In the genomic region with DNA sequence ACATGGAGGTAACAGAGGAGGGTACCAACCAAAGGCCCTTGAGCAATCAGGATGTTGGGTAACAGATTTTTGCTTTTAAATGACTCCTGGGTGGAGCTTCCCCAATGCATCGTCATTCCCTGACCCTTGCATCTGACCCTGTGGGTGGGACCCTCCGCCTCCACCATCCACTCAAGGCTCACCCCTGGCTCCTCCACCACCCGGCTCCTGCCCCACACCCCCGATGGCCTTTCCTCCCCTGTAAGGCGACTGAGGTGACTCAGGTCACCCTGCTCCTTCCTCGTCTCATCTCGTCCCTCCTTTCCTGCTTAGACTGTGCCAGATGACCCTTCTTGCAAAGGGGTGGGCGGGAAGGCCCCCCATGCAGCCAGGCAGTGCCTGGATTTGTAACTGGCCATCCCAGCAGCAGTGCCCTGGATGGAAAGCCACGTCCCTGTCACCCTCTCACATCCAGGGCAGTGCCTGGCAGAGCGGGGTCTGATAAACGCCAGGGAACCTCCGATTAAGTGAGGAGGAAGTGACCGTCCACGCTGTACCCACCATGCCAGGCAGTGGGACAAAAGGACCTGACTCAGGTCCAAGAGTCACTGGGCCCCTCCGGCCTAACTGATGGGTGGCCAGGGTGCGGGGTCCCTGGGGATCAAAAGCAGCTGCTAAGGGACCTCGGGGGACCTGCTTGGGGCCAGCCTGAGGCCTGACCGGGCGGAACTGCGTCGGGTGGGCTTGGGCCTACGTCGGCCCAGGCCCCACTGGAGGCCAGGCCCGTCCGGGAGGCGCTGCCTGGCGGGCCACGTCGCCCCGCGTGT, we compare ENCODE assay signal across 8 cellular contexts. TPM values are rescaled to one million over a fixed set of nuclear protein-coding genes. Genes with fewer than 3 reads are reported as not detected.
DNase-seq lines count a peak whose midpoint lies in the region; ATAC-seq lines count a peak whose summit lies in the region.

No MANE protein-coding gene starts in this region.

- peak overlapping the region; percentile 20 for H3K27ac Mint-ChIP-seq in activated CD8-positive, alpha-beta memory T cell treated with anti-CD3 and anti-CD28 coated beads, Interleukin-2, amount 10 ng/mL, durations not matched to agents 7 days and 5 days
- peak overlapping the region; percentile 51 for H3K27ac Mint-ChIP-seq in activated naive CD8-positive, alpha-beta T cell treated with anti-CD3 and anti-CD28 coated beads, Interleukin-2, amount 10 ng/mL, durations not matched to agents 7 days and 5 days
- H3K27ac Mint-ChIP-seq in stimulated activated naive CD8-positive, alpha-beta T cell treated with anti-CD3 and anti-CD28 coated beads, Interleukin-15, amount 100 ng/mL, for 72 hours: peak overlapping the region; percentile 79 to 89

- peak overlapping the region; percentile 8; the same call in 1 of the 2 replicates for H3K9ac ChIP-seq in iPS-20b (ENCODE audit: low read depth, low read length)

- H3K36me3 ChIP-seq in iPS-20b (ENCODE audit: insufficient read depth, low read depth, low read length): peaks cover 26% of the 10 kb centered on the region

- POLR2A ChIA-PET in activated naive CD8-positive, alpha-beta T cell treated with anti-CD3 and anti-CD28 coated beads, Interleukin-2, amount 10 ng/mL, durations not matched to agents 7 days and 5 days (lab: Charles Lee): interaction anchor here (0.7 to 4.9 kb wide), 5 partner anchors 11 to 54 kb away, joined by 3 to 75 read pairs (median 5); a partner anchor contains a TSS

- no peaks in the 10 kb centered on the region for H3K9me3 Mint-ChIP-seq in activated CD8-positive, alpha-beta memory T cell treated with anti-CD3 and anti-CD28 coated beads, Interleukin-2, amount 10 ng/mL, durations not matched to agents 7 days and 5 days (ENCODE audit: low read depth)
- H3K9me3 Mint-ChIP-seq in activated naive CD8-positive, alpha-beta T cell treated with anti-CD3 and anti-CD28 coated beads, Interleukin-2, amount 10 ng/mL, durations not matched to agents 7 days and 5 days: no peaks in the 10 kb centered on the region
- H3K9me3 Mint-ChIP-seq in stimulated activated naive CD8-positive, alpha-beta T cell treated with anti-CD3 and anti-CD28 coated beads, Interleukin-15, amount 100 ng/mL, for 72 hours: no peaks in the 10 kb centered on the region

- H3K27ac ChIP-seq in iPS-20b (ENCODE audit: low read length): no peak overlapping the region

- peak overlapping the region; percentile 14 for H3K4me3 Mint-ChIP-seq in activated CD8-positive, alpha-beta memory T cell treated with anti-CD3 and anti-CD28 coated beads, Interleukin-2, amount 10 ng/mL, durations not matched to agents 7 days and 5 days
- peak overlapping the region; percentile 52 for H3K4me3 Mint-ChIP-seq in activated naive CD8-positive, alpha-beta T cell treated with anti-CD3 and anti-CD28 coated beads, Interleukin-2, amount 10 ng/mL, durations not matched to agents 7 days and 5 days
- peak overlapping the region; percentile 8 to 38 for H3K4me3 Mint-ChIP-seq in stimulated activated naive CD8-positive, alpha-beta T cell treated with anti-CD3 and anti-CD28 coated beads, Interleukin-15, amount 100 ng/mL, for 72 hours

- peaks cover 6% of the 10 kb centered on the region for H3K36me3 Mint-ChIP-seq in activated CD8-positive, alpha-beta memory T cell treated with anti-CD3 and anti-CD28 coated beads, Interleukin-2, amount 10 ng/mL, durations not matched to agents 7 days and 5 days
- peaks cover 12% of the 10 kb centered on the region for H3K36me3 Mint-ChIP-seq in activated naive CD8-positive, alpha-beta T cell treated with anti-CD3 and anti-CD28 coated beads, Interleukin-2, amount 10 ng/mL, durations not matched to agents 7 days and 5 days

- CTCF ChIA-PET in activated CD8-positive, alpha-beta memory T cell treated with anti-CD3 and anti-CD28 coated beads, Interleukin-2, amount 10 ng/mL, durations not matched to agents 7 days and 5 days (lab: Charles Lee): interaction anchor here (0.7 to 4.1 kb wide), 7 partner anchors 10 to 455 kb away, joined by 3 to 41 read pairs (median 3); a partner anchor contains a TSS

- H3K27me3 Mint-ChIP-seq in activated CD8-positive, alpha-beta memory T cell treated with anti-CD3 and anti-CD28 coated beads, Interleukin-2, amount 10 ng/mL, durations not matched to agents 7 days and 5 days: no peaks in the 10 kb centered on the region
- H3K27me3 Mint-ChIP-seq in activated naive CD8-positive, alpha-beta T cell treated with anti-CD3 and anti-CD28 coated beads, Interleukin-2, amount 10 ng/mL, durations not matched to agents 7 days and 5 days: no peaks in the 10 kb centered on the region
- H3K27me3 Mint-ChIP-seq in stimulated activated naive CD8-positive, alpha-beta T cell treated with anti-CD3 and anti-CD28 coated beads, Interleukin-15, amount 100 ng/mL, for 72 hours: no peaks in the 10 kb centered on the region

- no peaks in the 10 kb centered on the region for H3K27me3 ChIP-seq in iPS-20b (ENCODE audit: insufficient read depth, low read length)

- no peak for DNase-seq in activated CD8-positive, alpha-beta memory T cell treated with anti-CD3 and anti-CD28 coated beads, Interleukin-2, amount 10 ng/mL, durations not matched to agents 7 days and 5 days
- DNase-seq in activated CD8-positive, alpha-beta memory T cell treated with anti-CD3 and anti-CD28 coated beads, Interleukin-2, amount 50 U/mL, for 4 hours: no peak
- no peak for DNase-seq in activated naive CD8-positive, alpha-beta T cell treated with anti-CD3 and anti-CD28 coated beads, Interleukin-2, amount 10 ng/mL, durations not matched to agents 7 days and 5 days
- no peak for DNase-seq in stimulated activated naive CD8-positive, alpha-beta T cell treated with anti-CD3 and anti-CD28 coated beads, Interleukin-15, amount 100 ng/mL, for 72 hours
- DNase-seq in NCI-H2196 (lab: John Stamatoyannopoulos, UW; ENCODE audit: unreplicated experiment) (no peak), NCI-H1436 (lab: John Stamatoyannopoulos, UW) (no peak)

- ATAC-seq in activated CD8-positive, alpha-beta memory T cell treated with anti-CD3 and anti-CD28 coated beads, Interleukin-2, amount 10 ng/mL, durations not matched to agents 7 days and 5 days: no peak
- no peak for ATAC-seq in activated naive CD8-positive, alpha-beta T cell treated with anti-CD3 and anti-CD28 coated beads, Interleukin-2, amount 10 ng/mL, durations not matched to agents 7 days and 5 days (ENCODE audit: low read depth)
- no peak for ATAC-seq in stimulated activated naive CD8-positive, alpha-beta T cell treated with anti-CD3 and anti-CD28 coated beads, Interleukin-15, amount 100 ng/mL, for 72 hours
- no peak for ATAC-seq in HG02763 (IDR thresholded peaks at IDR 0.05; ENCODE audit: unreplicated experiment)

- H3K9me3 ChIP-seq in iPS-20b (ENCODE audit: insufficient read depth, low read depth, low read length): no peaks in the 10 kb centered on the region

- H3K4me1 Mint-ChIP-seq in activated CD8-positive, alpha-beta memory T cell treated with anti-CD3 and anti-CD28 coated beads, Interleukin-2, amount 10 ng/mL, durations not matched to agents 7 days and 5 days: peaks cover 12% of the 10 kb centered on the region
- H3K4me1 Mint-ChIP-seq in activated naive CD8-positive, alpha-beta T cell treated with anti-CD3 and anti-CD28 coated beads, Interleukin-2, amount 10 ng/mL, durations not matched to agents 7 days and 5 days: peaks cover 11% of the 10 kb centered on the region
- H3K4me1 Mint-ChIP-seq in stimulated activated naive CD8-positive, alpha-beta T cell treated with anti-CD3 and anti-CD28 coated beads, Interleukin-15, amount 100 ng/mL, for 72 hours: peaks cover 22% of the 10 kb centered on the region

- peaks cover 8% of the 10 kb centered on the region for H3K4me1 ChIP-seq in iPS-20b (ENCODE audit: insufficient read depth, low read length)

- H3K4me3 ChIP-seq in iPS-20b (ENCODE audit: low read length): no peak overlapping the region

RNA-seq across cellular contexts. Expression of a gene that starts 0.6 kb away (rescaled TPM):
- 10 to 100 TPM; 19.3 to 30.4 TPM for total RNA-seq in activated CD8-positive, alpha-beta memory T cell treated with anti-CD3 and anti-CD28 coated beads, Interleukin-2, amount 10 ng/mL, durations not matched to agents 7 days and 5 days
- total RNA-seq in activated naive CD8-positive, alpha-beta T cell treated with anti-CD3 and anti-CD28 coated beads, Interleukin-2, amount 10 ng/mL, durations not matched to agents 7 days and 5 days: 10 to 100 TPM; 37.8 to 41.3 TPM

RNA-seq across cellular contexts. Expression of a gene that starts 40.9 kb away (rescaled TPM):
- total RNA-seq in activated CD8-positive, alpha-beta memory T cell treated with anti-CD3 and anti-CD28 coated beads, Interleukin-2, amount 10 ng/mL, durations not matched to agents 7 days and 5 days: 100 to 1,000 TPM; 120 to 165 TPM
- total RNA-seq in activated naive CD8-positive, alpha-beta T cell treated with anti-CD3 and anti-CD28 coated beads, Interleukin-2, amount 10 ng/mL, durations not matched to agents 7 days and 5 days: 100 to 1,000 TPM; 190 to 195 TPM

Comparison
In these comparisons a context has a peak if more than half of its experiments do, and no peak if none do; other contexts are left out.
1. H3K27ac Mint-ChIP-seq: peak in every context shown above with its lines; median percentile 84 in stimulated activated naive CD8-positive, alpha-beta T cell treated with anti-CD3 and anti-CD28 coated beads, Interleukin-15, amount 100 ng/mL, for 72 hours; 51 in activated naive CD8-positive, alpha-beta T cell treated with anti-CD3 and anti-CD28 coated beads, Interleukin-2, amount 10 ng/mL, durations not matched to agents 7 days and 5 days; 20 in activated CD8-positive, alpha-beta memory T cell treated with anti-CD3 and anti-CD28 coated beads, Interleukin-2, amount 10 ng/mL, durations not matched to agents 7 days and 5 days.